ENCODE assay signal across 1 cellular context in genomic region chr16:47463771-47464624, GRCh38.
A peak's percentile ranks its signal among the peaks of the same experiment; 100 is the strongest.
TF ChIP-seq lines count a peak whose summit lies in the region.

No MANE protein-coding gene starts in this region.

TF ChIP-seq in K562, 482 proteins besides CTCF, POLR2A, EP300 and RAD21 (continues in another document):
- TF ChIP-seq ZNF77 (CRISPR knock-in tag; IDR thresholded peaks at IDR 0.05) = no peak
- no peak for TF ChIP-seq U2AF2 (optimal IDR thresholded peaks at IDR 0.05; ENCODE audit: low read depth, low read length)
- no peak for TF ChIP-seq ZNF644 (tag; IDR thresholded peaks at IDR 0.05; ENCODE audit: low read depth)
- no peak for TF ChIP-seq NR2C2 (CRISPR knock-in tag; IDR thresholded peaks at IDR 0.05)
- no peak for TF ChIP-seq NR2C2 (tag; IDR thresholded peaks at IDR 0.05)
- no peak for TF ChIP-seq JUN (IDR thresholded peaks at IDR 0.05; ENCODE audit: borderline replicate concordance, low read depth, low read length)
- no peak for TF ChIP-seq JUN (CRISPR knock-in tag; IDR thresholded peaks at IDR 0.05; ENCODE audit: borderline replicate concordance)
- no peak for TF ChIP-seq STAT5A (IDR thresholded peaks at IDR 0.05; ENCODE audit: borderline replicate concordance, low read length)
- no peak for TF ChIP-seq TAF9B (IDR thresholded peaks at IDR 0.05; ENCODE audit: partially characterized antibody)
- TF ChIP-seq L3MBTL2 (IDR thresholded peaks at IDR 0.05) = peak; percentile 58; the same call in 1 of the 2 replicates
- TF ChIP-seq HDAC3 (IDR thresholded peaks at IDR 0.05; ENCODE audit: borderline replicate concordance, partially characterized antibody) = no peak
- TF ChIP-seq SRSF3 (IDR thresholded peaks at IDR 0.05; ENCODE audit: insufficient read depth, low read length) = no peak
- peak; percentile 3 for TF ChIP-seq TAF1 (IDR thresholded peaks at IDR 0.05; ENCODE audit: control insufficient read depth, extremely low read depth, insufficient read depth, low read length, severe bottlenecking)
- TF ChIP-seq, protein P1, sequence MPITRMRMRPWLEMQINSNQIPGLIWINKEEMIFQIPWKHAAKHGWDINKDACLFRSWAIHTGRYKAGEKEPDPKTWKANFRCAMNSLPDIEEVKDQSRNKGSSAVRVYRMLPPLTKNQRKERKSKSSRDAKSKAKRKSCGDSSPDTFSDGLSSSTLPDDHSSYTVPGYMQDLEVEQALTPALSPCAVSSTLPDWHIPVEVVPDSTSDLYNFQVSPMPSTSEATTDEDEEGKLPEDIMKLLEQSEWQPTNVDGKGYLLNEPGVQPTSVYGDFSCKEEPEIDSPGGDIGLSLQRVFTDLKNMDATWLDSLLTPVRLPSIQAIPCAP (CRISPR knock-in tag; IDR thresholded peaks at IDR 0.05; ENCODE audit: borderline replicate concordance) = no peak
- TF ChIP-seq ZNF592 (IDR thresholded peaks at IDR 0.05) = peak; percentile 83
- TF ChIP-seq SP2 (IDR thresholded peaks at IDR 0.05; ENCODE audit: extremely low read depth, low read depth, low read length, poor library complexity, severe bottlenecking) = no peak
- no peak for TF ChIP-seq ZNF134 (CRISPR knock-in tag; conservative IDR thresholded peaks at IDR 0.05)
- no peak for TF ChIP-seq COPS2 (conservative IDR thresholded peaks at IDR 0.05)
- TF ChIP-seq ZNF133 (CRISPR knock-in tag; IDR thresholded peaks at IDR 0.05) = no peak
- peak; percentile 62 to 66; a peak in 2 of 4 replicates for TF ChIP-seq MLLT1 (IDR thresholded peaks at IDR 0.05)
- TF ChIP-seq, protein P2, sequence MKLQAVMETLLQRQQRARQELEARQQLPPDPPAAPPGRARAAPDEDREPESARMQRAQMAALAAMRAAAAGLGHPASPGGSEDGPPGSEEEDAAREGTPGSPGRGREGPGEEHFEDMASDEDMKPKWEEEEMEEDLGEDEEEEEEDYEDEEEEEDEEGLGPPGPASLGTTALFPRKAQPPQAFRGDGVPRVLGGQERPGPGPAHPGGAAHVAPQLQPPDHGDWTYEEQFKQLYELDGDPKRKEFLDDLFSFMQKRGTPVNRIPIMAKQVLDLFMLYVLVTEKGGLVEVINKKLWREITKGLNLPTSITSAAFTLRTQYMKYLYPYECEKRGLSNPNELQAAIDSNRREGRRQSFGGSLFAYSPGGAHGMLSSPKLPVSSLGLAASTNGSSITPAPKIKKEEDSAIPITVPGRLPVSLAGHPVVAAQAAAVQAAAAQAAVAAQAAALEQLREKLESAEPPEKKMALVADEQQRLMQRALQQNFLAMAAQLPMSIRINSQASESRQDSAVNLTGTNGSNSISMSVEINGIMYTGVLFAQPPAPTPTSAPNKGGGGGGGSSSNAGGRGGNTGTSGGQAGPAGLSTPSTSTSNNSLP (IDR thresholded peaks at IDR 0.05; ENCODE audit: borderline replicate concordance, low read depth, low read length) = no peak
- peak; percentile 13 for TF ChIP-seq TBP (optimal IDR thresholded peaks at IDR 0.05; ENCODE audit: low read depth, low read length)
- TF ChIP-seq CCAR2 (IDR thresholded peaks at IDR 0.05; ENCODE audit: low read depth, low read length) = no peak
- peak; percentile 50; the same call in 1 of the 2 replicates for TF ChIP-seq SPI1 (IDR thresholded peaks at IDR 0.05; ENCODE audit: borderline replicate concordance, low read depth, low read length)
- TF ChIP-seq ZNF445 (CRISPR knock-in tag; IDR thresholded peaks at IDR 0.05; ENCODE audit: low read depth) = no peak
- no peak for TF ChIP-seq GATA2 (CRISPR knock-in tag; IDR thresholded peaks at IDR 0.05)
- TF ChIP-seq MYBL2 (IDR thresholded peaks at IDR 0.05; ENCODE audit: low read depth) = no peak
- TF ChIP-seq MYBL2 (CRISPR knock-in tag; IDR thresholded peaks at IDR 0.05; ENCODE audit: borderline replicate concordance) = no peak
- TF ChIP-seq HNRNPK (IDR thresholded peaks at IDR 0.05; ENCODE audit: low read depth, low read length, poor library complexity, severe bottlenecking) = no peak
- no peak for TF ChIP-seq ARHGAP35 (IDR thresholded peaks at IDR 0.05; ENCODE audit: partially characterized antibody)
- TF ChIP-seq ZNF431 (CRISPR knock-in tag; IDR thresholded peaks at IDR 0.05) = no peak
- no peak for TF ChIP-seq CBX3 (IDR thresholded peaks at IDR 0.05; ENCODE audit: borderline replicate concordance in 1 of 2, low read length in 2 of 2)
- peak; percentile 49; the same call in 1 of the 2 replicates for TF ChIP-seq NFRKB (IDR thresholded peaks at IDR 0.05; ENCODE audit: low read depth)
- no peak for TF ChIP-seq ZNF586 (CRISPR knock-in tag; conservative IDR thresholded peaks at IDR 0.05)
- no peak for TF ChIP-seq THRAP3 (IDR thresholded peaks at IDR 0.05; ENCODE audit: borderline replicate concordance)
- TF ChIP-seq MYC (IDR thresholded peaks at IDR 0.05; ENCODE audit: low read depth, low read length) = peak; percentile 83
- no peak for TF ChIP-seq MYC (CRISPR knock-in tag; IDR thresholded peaks at IDR 0.05; ENCODE audit: borderline replicate concordance, low read depth)
- TF ChIP-seq MEIS2 (IDR thresholded peaks at IDR 0.05; ENCODE audit: partially characterized antibody) = no peak
- TF ChIP-seq ZSCAN29 (IDR thresholded peaks at IDR 0.05) = no peak
- no peak for TF ChIP-seq MEF2D (tag; conservative IDR thresholded peaks at IDR 0.05; ENCODE audit: low read depth)
- no peak for TF ChIP-seq YY1 (IDR thresholded peaks at IDR 0.05; ENCODE audit: borderline replicate concordance in 1 of 3, control insufficient read depth in 1 of 3, extremely low read depth in 1 of 3, insufficient read depth in 3 of 3, insufficient read length in 1 of 3, insufficient replicate concordance in 2 of 3, low read depth in 1 of 3, low read length in 2 of 3)
- no peak for TF ChIP-seq GABPB1 (CRISPR knock-in tag; IDR thresholded peaks at IDR 0.05)
- TF ChIP-seq NRF1 (conservative IDR thresholded peaks at IDR 0.05 in 1 of 2, IDR thresholded peaks at IDR 0.05 in 1 of 2) = no peak
- TF ChIP-seq RFX5 (IDR thresholded peaks at IDR 0.05; ENCODE audit: low read depth, low read length) = no peak
- TF ChIP-seq ZNF282 (CRISPR knock-in tag; IDR thresholded peaks at IDR 0.05) = no peak
- TF ChIP-seq, protein P3, sequence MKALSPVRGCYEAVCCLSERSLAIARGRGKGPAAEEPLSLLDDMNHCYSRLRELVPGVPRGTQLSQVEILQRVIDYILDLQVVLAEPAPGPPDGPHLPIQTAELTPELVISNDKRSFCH (CRISPR knock-in tag; IDR thresholded peaks at IDR 0.05) = no peak
- TF ChIP-seq, protein P3 (tag; IDR thresholded peaks at IDR 0.05) = 0 out of 2 replicates have a peak, but pooled peaks have one; percentile 17
- no peak for TF ChIP-seq ZFP30 (CRISPR knock-in tag; IDR thresholded peaks at IDR 0.05; ENCODE audit: borderline replicate concordance)
- no peak for TF ChIP-seq FOXJ3 (CRISPR knock-in tag; IDR thresholded peaks at IDR 0.05)
- TF ChIP-seq ZNF124 (CRISPR knock-in tag; IDR thresholded peaks at IDR 0.05) = no peak
- TF ChIP-seq PREB (CRISPR knock-in tag; IDR thresholded peaks at IDR 0.05) = no peak
- TF ChIP-seq PURB (CRISPR knock-in tag; IDR thresholded peaks at IDR 0.05; ENCODE audit: low read depth) = no peak
- no peak for TF ChIP-seq NEUROD1 (IDR thresholded peaks at IDR 0.05; ENCODE audit: borderline replicate concordance, low read depth, low read length, partially characterized antibody)
- no peak for TF ChIP-seq MYNN (IDR thresholded peaks at IDR 0.05)
- no peak for TF ChIP-seq MYNN (CRISPR knock-in tag; IDR thresholded peaks at IDR 0.05)
- TF ChIP-seq KDM1A (IDR thresholded peaks at IDR 0.05) = no peak
- TF ChIP-seq ETV1 (tag; conservative IDR thresholded peaks at IDR 0.05; ENCODE audit: low read depth) = 0 out of 2 replicates have a peak, but pooled peaks have one; percentile 21
- no peak for TF ChIP-seq PRPF4 (IDR thresholded peaks at IDR 0.05; ENCODE audit: insufficient read depth, low read depth, low read length, poor library complexity, severe bottlenecking)
